8 cellular contexts compared by ENCODE assay signal in genomic region chr6:33633084-33633461, GRCh38. TPM values are rescaled to one million over a fixed set of nuclear protein-coding genes. Genes with fewer than 3 reads are reported as not detected.
DNase-seq lines count a peak whose midpoint lies in the region; ATAC-seq, FAIRE-seq and TF ChIP-seq lines count a peak whose summit lies in the region.

No MANE protein-coding gene starts in this region.

- ATAC-seq in activated T-cell treated with anti-CD3 and anti-CD28 coated beads, Interleukin-2, amount 50 U/mL, for 72 hours (replicated peaks in 1 of 2) = peak in 1 of 2 donors; percentile 3
- ATAC-seq in GM21447 (IDR thresholded peaks at IDR 0.05; ENCODE audit: unreplicated experiment) = no peak

- no peak for FAIRE-seq in frontal cortex (lab: Jason Lieb, UNC)

- H3K4me1 ChIP-seq in tibial artery = peaks cover 0 to 28% (median 20%) of the 10 kb centered on the region in 4 donors
- H3K4me1 ChIP-seq in adrenal gland (replicated peaks in 1 of 2) = peaks cover 12 to 14% of the 10 kb centered on the region in 2 donors

- H3K27me3 ChIP-seq in kidney epithelial cell (ENCODE audit: control insufficient read depth, insufficient read depth, low read length) = no peaks in the 10 kb centered on the region
- peaks cover 0 to 10% of the 10 kb centered on the region in 2 donors for H3K27me3 ChIP-seq in tibial artery
- no peaks in the 10 kb centered on the region for H3K27me3 ChIP-seq in adrenal gland

- peaks cover 4 to 6% of the 10 kb centered on the region in 2 donors for H3K36me3 Mint-ChIP-seq in activated T-cell treated with anti-CD3 and anti-CD28 coated beads, Interleukin-2, amount 50 U/mL, for 72 hours (ENCODE audit: insufficient read depth in 2 of 2)
- H3K36me3 Mint-ChIP-seq in activated naive CD8-positive, alpha-beta T cell = no peaks in the 10 kb centered on the region

- intact Hi-C loops in tibial artery (cut with DNase I; ENCODE audit: low total_unique reads) = no loop called here
- intact Hi-C loops in adrenal gland (cut with DNase I) = loop anchor here (5.0 to 10.0 kb wide), 2 partner anchors 41 to 48 kb away; partner anchors contain the start of gene BAK1 (in 1 of the 2)

- WGBS in adrenal gland, 4 donors = 11 to 30% (median 22%) methylated on average over 11 to 21 of the region's 21 CpGs

- peak overlapping the region; percentile 81 to 85 for H3K4me3 Mint-ChIP-seq in activated T-cell treated with anti-CD3 and anti-CD28 coated beads, Interleukin-2, amount 50 U/mL, for 72 hours
- peak overlapping the region; percentile 86 for H3K4me3 Mint-ChIP-seq in activated naive CD8-positive, alpha-beta T cell

- H3K4me3 ChIP-seq in kidney epithelial cell (ENCODE audit: low read depth, low read length) (peak overlapping the region; percentile 31), tibial artery (peak overlapping the region; percentile 37 to 49), adrenal gland (peak overlapping the region in 1 of 4 donors; percentile 63)

- H3K36me3 ChIP-seq in kidney epithelial cell (ENCODE audit: control insufficient read depth, insufficient read depth, low read length) (no peaks in the 10 kb centered on the region), tibial artery (no peaks in the 10 kb centered on the region), adrenal gland (replicated peaks in 1 of 2) (no peaks in the 10 kb centered on the region)

- peak overlapping the region; percentile 5 to 19 for H3K27ac ChIP-seq in tibial artery
- H3K27ac ChIP-seq in adrenal gland = peak overlapping the region in 2 of 5 donors; percentile 7 to 72

- H3K4me1 Mint-ChIP-seq in activated T-cell treated with anti-CD3 and anti-CD28 coated beads, Interleukin-2, amount 50 U/mL, for 72 hours (ENCODE audit: low read depth) = peaks cover 67% of the 10 kb centered on the region
- H3K4me1 Mint-ChIP-seq in activated naive CD8-positive, alpha-beta T cell (ENCODE audit: low read depth) = peaks cover 50% of the 10 kb centered on the region

- H3K27ac Mint-ChIP-seq in activated T-cell treated with anti-CD3 and anti-CD28 coated beads, Interleukin-2, amount 50 U/mL, for 72 hours = peak overlapping the region; percentile 32
- H3K27ac Mint-ChIP-seq in activated naive CD8-positive, alpha-beta T cell = peak overlapping the region; percentile 55

- H3K9me3 ChIP-seq in tibial artery = no peaks in the 10 kb centered on the region
- H3K9me3 ChIP-seq in adrenal gland (replicated peaks in 1 of 3) = no peaks in the 10 kb centered on the region

- no peaks in the 10 kb centered on the region for H3K9me3 Mint-ChIP-seq in activated T-cell treated with anti-CD3 and anti-CD28 coated beads, Interleukin-2, amount 50 U/mL, for 72 hours
- no peaks in the 10 kb centered on the region for H3K9me3 Mint-ChIP-seq in activated naive CD8-positive, alpha-beta T cell (ENCODE audit: low read depth)

- TF ChIP-seq POLR2A in adrenal gland (IDR thresholded peaks at IDR 0.05) = no peak

- TF ChIP-seq CTCF in kidney epithelial cell (IDR thresholded peaks at IDR 0.05; ENCODE audit: insufficient read depth, low read length, poor library complexity, severe bottlenecking) = no peak
- TF ChIP-seq CTCF in tibial artery (IDR thresholded peaks at IDR 0.05) = no peak
- no peak for TF ChIP-seq CTCF in adrenal gland (IDR thresholded peaks at IDR 0.05)

- DNase-seq in activated T-cell treated with anti-CD3 and anti-CD28 coated beads, Interleukin-2, amount 50 U/mL, for 72 hours = peak in 1 of 2 donors; percentile 5
- no peak for DNase-seq in activated T-cell treated with anti-CD3 and anti-CD28 coated beads, Interleukin-2, amount 50 U/mL, for 1 hour
- DNase-seq in kidney epithelial cell (ENCODE audit: low read depth) (no peak), tibial artery (no peak), adrenal gland (no peak), frontal cortex (ENCODE audit: low spot score in 2 of 2) (no peak)

- no peaks in the 10 kb centered on the region for H3K27me3 Mint-ChIP-seq in activated T-cell treated with anti-CD3 and anti-CD28 coated beads, Interleukin-2, amount 50 U/mL, for 72 hours (ENCODE audit: low read depth)
- H3K27me3 Mint-ChIP-seq in activated naive CD8-positive, alpha-beta T cell = no peaks in the 10 kb centered on the region

RNA-seq across cellular contexts. Expression of gene ITPR3, which starts 12.0 kb away (rescaled TPM):
- 10 to 100 TPM; 49.9 to 52.5 TPM for total RNA-seq in activated T-cell treated with anti-CD3 and anti-CD28 coated beads, Interleukin-2, amount 50 U/mL, for 72 hours
- total RNA-seq in kidney epithelial cell (147 and 176 TPM in 2 replicates), adrenal gland (10 to 100 TPM in 7 of 8 donors, 1 to 10 TPM in 1; 8.6 to 38.1 (median 29.2) TPM), frontal cortex (1.2 TPM)
- polyA plus RNA-seq in adrenal gland = 10 to 100 TPM in 2 of 3 donors, 1 to 10 TPM in 1; 3.0 to 21.6 (median 14.2) TPM

RNA-seq across cellular contexts. Expression of gene BAK1, which starts 53.0 kb away (rescaled TPM):
- total RNA-seq in activated T-cell treated with anti-CD3 and anti-CD28 coated beads, Interleukin-2, amount 50 U/mL, for 72 hours = 10 to 100 TPM; 54.9 to 55.4 TPM
- total RNA-seq in kidney epithelial cell = 21.7 and 23.9 TPM in 2 replicates
- 10 to 100 TPM in 7 of 8 donors, 1 to 10 TPM in 1; 9.7 to 51.9 (median 27.6) TPM for total RNA-seq in adrenal gland
- 10 to 100 TPM; 17.3 to 33.5 (median 17.6) TPM for polyA plus RNA-seq in adrenal gland
- 2.9 TPM for total RNA-seq in frontal cortex
